15 cellular contexts compared by ENCODE assay signal in the genomic region with DNA sequence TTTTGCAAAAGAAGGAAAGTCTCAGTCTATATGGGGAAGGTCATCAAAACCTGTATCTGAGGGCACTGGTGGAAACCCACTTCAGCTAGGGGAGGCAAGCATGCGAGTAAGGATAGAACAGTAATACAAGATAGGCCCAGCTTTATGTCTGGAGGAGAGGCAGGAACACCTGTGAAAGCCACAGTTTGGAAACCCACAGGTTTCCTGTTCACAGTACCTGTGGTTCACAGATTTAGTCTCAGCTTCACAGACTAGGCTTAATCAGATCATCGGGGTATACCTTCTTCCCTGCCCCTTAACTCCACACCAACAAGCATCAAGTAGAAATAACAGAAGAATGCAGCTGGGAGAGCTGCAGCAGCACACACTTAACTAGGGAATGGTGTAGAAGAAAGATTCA.
"Had no signal": no experiment of that assay in that cellular context is flagged by ENCODE, and none has a peak within 500 bp of the region (broad histone marks: within the 10 kb centered on the region; RNA-seq: fewer than 3 reads in every experiment).

No MANE protein-coding gene starts in this region.

- H3K4me3 Mint-ChIP-seq: activated naive CD8-positive, alpha-beta T cell; type B pancreatic cell had no signal

- ATAC-seq: gastrocnemius medialis, heart left ventricle, left cardiac atrium, lower lobe of right lung had no signal

- H3K27ac Mint-ChIP-seq: activated naive CD8-positive, alpha-beta T cell; progenitor cell of endocrine pancreas; type B pancreatic cell had no signal

- H3K36me3 ChIP-seq: gastrocnemius medialis, heart left ventricle, lower lobe of right lung, right atrium auricular region, suprapubic skin had no signal

- H3K27ac ChIP-seq: gastrocnemius medialis, heart left ventricle, lower lobe of right lung, right atrium auricular region, suprapubic skin had no signal

- H3K9me3 ChIP-seq: gastrocnemius medialis, lower lobe of right lung, right atrium auricular region, suprapubic skin had no signal

- H3K4me1 ChIP-seq: gastrocnemius medialis had no signal

- H3K27me3 Mint-ChIP-seq: activated naive CD8-positive, alpha-beta T cell; progenitor cell of endocrine pancreas; type B pancreatic cell had no signal

- DNase-seq: activated CD4-positive, alpha-beta T cell treated with anti-CD3 and anti-CD28 coated beads for 1 hour; activated T-cell treated with anti-CD3 and anti-CD28 coated beads for 4 hours; anterior cingulate cortex; erythroblast; gastrocnemius medialis; heart left ventricle; left cardiac atrium; lower lobe of right lung; stimulated activated CD4-positive, alpha-beta T cell treated with anti-CD3 and anti-CD28 coated beads, Interleukin-2, amount 100 ng/mL, for 48 hours; stimulated activated naive CD4-positive, alpha-beta T cell treated with Interleukin-2 at 50 U/mL for 16 hours had no signal

- H3K9me3 Mint-ChIP-seq: type B pancreatic cell had no signal

- H3K27me3 ChIP-seq: gastrocnemius medialis, heart left ventricle, right atrium auricular region, suprapubic skin had no signal

- H3K4me3 ChIP-seq: gastrocnemius medialis, heart left ventricle, lower lobe of right lung, right atrium auricular region, suprapubic skin had no signal
